ENCODE assay signal across 1 cellular context in genomic region chr17:31176143-31176542, GRCh38.
A peak's percentile ranks its signal among the peaks of the same experiment; 100 is the strongest.
TF ChIP-seq lines count a peak whose summit lies in the region.
"Not testable (repeated sequence)": the region's sequence is repeated elsewhere in the genome, so short reads cannot be mapped to it uniquely, and the experiment has no call there.

No MANE protein-coding gene starts in this region.

- H3K27ac ChIP-seq in HEK293 (ENCODE audit: extremely low read depth, low read depth, low read length): not testable (repeated sequence)

- H3K4me3 ChIP-seq in HEK293 (ENCODE audit: low read depth, low read length): not testable (repeated sequence)

- CTCF ChIA-PET in HEK293 (lab: Yijun Ruan, JAX): interaction anchor here (0.7 kb wide), 1 partner anchor 41 kb away, joined by 3 read pairs; no protein-coding TSS in a partner anchor

- not testable (repeated sequence) for TF ChIP-seq CTCF in HEK293 (tag by site-specific recombination; IDR thresholded peaks at IDR 0.05)

- H3K36me3 ChIP-seq in HEK293 (ENCODE audit: control insufficient read depth in 2 of 2, insufficient read depth in 1 of 2, low read length in 2 of 2): not testable (repeated sequence)

- POLR2A ChIA-PET in HEK293 (lab: Yijun Ruan, JAX): not testable (repeated sequence)

- H3K4me1 ChIP-seq in HEK293 (ENCODE audit: control insufficient read depth, insufficient read depth, low read length): not testable (repeated sequence)

- H3K9me3 ChIP-seq in HEK293 (ENCODE audit: control insufficient read depth, insufficient read depth, low read depth, low read length): not testable (repeated sequence)

TF ChIP-seq in HEK293, 187 proteins besides CTCF, POLR2A, EP300 and RAD21:
- peak; percentile 90 for TF ChIP-seq ZNF558 (tag by site-specific recombination; IDR thresholded peaks at IDR 0.05)
